8 cellular contexts compared by ENCODE assay signal in the genomic region with DNA sequence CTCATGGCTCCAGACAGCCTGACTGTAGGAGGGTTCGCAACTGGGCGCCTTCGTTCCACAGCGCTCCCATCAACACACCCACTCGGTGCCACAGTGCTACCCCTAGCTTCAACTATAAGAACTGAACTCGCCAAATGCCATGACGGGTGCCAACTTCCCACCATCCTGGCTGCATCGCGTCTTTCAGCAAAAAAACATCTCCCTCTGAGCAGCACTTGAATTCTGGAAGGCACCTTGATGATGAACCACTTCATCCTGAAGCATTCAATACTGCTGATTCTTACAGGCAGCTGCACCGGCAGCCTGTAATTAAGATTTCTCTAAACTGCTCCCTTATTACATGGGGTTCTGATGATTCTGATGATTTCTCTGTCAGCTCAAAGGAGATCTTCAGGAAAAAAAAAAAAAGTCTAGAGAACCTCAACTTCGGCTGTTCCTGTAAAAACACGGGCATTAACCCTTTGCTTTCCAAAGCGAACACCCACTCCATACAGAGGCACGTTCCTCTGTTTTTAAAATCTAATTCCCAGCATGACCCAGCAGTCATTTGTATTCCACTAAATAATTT. TPM values are rescaled to one million over a fixed set of nuclear protein-coding genes. Genes with fewer than 3 reads are reported as not detected.
DNase-seq lines count a peak whose midpoint lies in the region; ATAC-seq and TF ChIP-seq lines count a peak whose summit lies in the region.

No MANE protein-coding gene starts in this region.

- H3K4me1 Mint-ChIP-seq in WTC11: peaks cover 40% of the 10 kb centered on the region
- peaks cover 22% of the 10 kb centered on the region for H3K4me1 Mint-ChIP-seq in dendritic cell treated with granulocyte-macrophage colony-stimulating factor and Interleukin-4, amounts not matched to agents 40 ng/mL and 50 ng/mL, for 4 days (ENCODE audit: low read depth)

- intact Hi-C loops in dendritic cell treated with granulocyte-macrophage colony-stimulating factor and Interleukin-4, amounts not matched to agents 40 ng/mL and 50 ng/mL, for 4 days (cut with micrococcal nuclease): loop anchor here (5.0 kb wide), 1 partner anchor 69 kb away; no protein-coding TSS in a partner anchor

- no peaks in the 10 kb centered on the region for H3K9me3 Mint-ChIP-seq in WTC11
- H3K9me3 Mint-ChIP-seq in dendritic cell treated with granulocyte-macrophage colony-stimulating factor and Interleukin-4, amounts not matched to agents 40 ng/mL and 50 ng/mL, for 4 days: no peaks in the 10 kb centered on the region

- H3K36me3 Mint-ChIP-seq in WTC11: no peaks in the 10 kb centered on the region
- no peaks in the 10 kb centered on the region for H3K36me3 Mint-ChIP-seq in dendritic cell treated with granulocyte-macrophage colony-stimulating factor and Interleukin-4, amounts not matched to agents 40 ng/mL and 50 ng/mL, for 4 days (ENCODE audit: low read depth)

- H3K4me3 Mint-ChIP-seq in WTC11: peak overlapping the region; percentile 92
- H3K4me3 Mint-ChIP-seq in dendritic cell treated with granulocyte-macrophage colony-stimulating factor and Interleukin-4, amounts not matched to agents 40 ng/mL and 50 ng/mL, for 4 days: peak overlapping the region; percentile 84

- no peak for TF ChIP-seq CTCF in WTC11 (IDR thresholded peaks at IDR 0.05)

- peaks cover 23% of the 10 kb centered on the region for H3K27me3 Mint-ChIP-seq in WTC11 (ENCODE audit: low read depth)
- peaks cover 38% of the 10 kb centered on the region for H3K27me3 Mint-ChIP-seq in dendritic cell treated with granulocyte-macrophage colony-stimulating factor and Interleukin-4, amounts not matched to agents 40 ng/mL and 50 ng/mL, for 4 days

- peak; percentile 15 for ATAC-seq in WTC11
- ATAC-seq in left lobe of liver: peak; percentile 40
- ATAC-seq in GM18870 (IDR thresholded peaks at IDR 0.05; ENCODE audit: unreplicated experiment): no peak
- ATAC-seq in GM19351 (IDR thresholded peaks at IDR 0.05; ENCODE audit: unreplicated experiment): no peak

- no peak overlapping the region for H3K27ac Mint-ChIP-seq in WTC11
- H3K27ac Mint-ChIP-seq in dendritic cell treated with granulocyte-macrophage colony-stimulating factor and Interleukin-4, amounts not matched to agents 40 ng/mL and 50 ng/mL, for 4 days: peak overlapping the region; percentile 23

- POLR2A ChIA-PET in WTC11 (lab: Charles Lee): interaction anchor here (0.5 kb wide), 1 partner anchor 22 kb away, joined by 3 read pairs; no protein-coding TSS in a partner anchor

- DNase-seq in EL: peak; percentile 73
- peak; percentile 79 for DNase-seq in LHCN-M2 (ENCODE audit: low read depth)
- DNase-seq in WTC11 (ENCODE audit: low spot score): peak; percentile 22
- peak; percentile 49 for DNase-seq in left lobe of liver (ENCODE audit: low spot score)
- DNase-seq in stimulated activated CD4-positive, alpha-beta T cell treated with anti-CD3 and anti-CD28 coated beads, Interleukin-15, amount 100 ng/mL, for 1 hour (ENCODE audit: low read depth in 1 of 2, low spot score in 1 of 2): peak; percentile 3 to 5

- CTCF ChIA-PET in WTC11 (lab: Charles Lee): interaction anchor here (0.9 to 1.2 kb wide), 2 partner anchors 24 to 111 kb away, joined by 3 to 4 read pairs; no protein-coding TSS in a partner anchor

TF ChIP-seq in WTC11, 78 proteins besides CTCF, POLR2A, EP300 and RAD21:
- TF ChIP-seq, protein P1, sequence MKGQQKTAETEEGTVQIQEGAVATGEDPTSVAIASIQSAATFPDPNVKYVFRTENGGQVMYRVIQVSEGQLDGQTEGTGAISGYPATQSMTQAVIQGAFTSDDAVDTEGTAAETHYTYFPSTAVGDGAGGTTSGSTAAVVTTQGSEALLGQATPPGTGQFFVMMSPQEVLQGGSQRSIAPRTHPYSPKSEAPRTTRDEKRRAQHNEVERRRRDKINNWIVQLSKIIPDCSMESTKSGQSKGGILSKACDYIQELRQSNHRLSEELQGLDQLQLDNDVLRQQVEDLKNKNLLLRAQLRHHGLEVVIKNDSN (CRISPR knock-in tag; IDR thresholded peaks at IDR 0.05): no peak
- TF ChIP-seq NFYB (CRISPR knock-in tag; conservative IDR thresholded peaks at IDR 0.05; ENCODE audit: low read depth) (no peak), SP1 (CRISPR knock-in tag; conservative IDR thresholded peaks at IDR 0.05) (no peak), RORB (CRISPR knock-in tag; IDR thresholded peaks at IDR 0.05) (no peak), SMAD4 (CRISPR knock-in tag; IDR thresholded peaks at IDR 0.05) (no peak)
TF ChIP-seq in WTC11: peak in this region for 0.

RNA-seq across cellular contexts. Expression of a gene that starts 1.2 kb away (rescaled TPM):
- total RNA-seq in LHCN-M2 (2014; rRNA removed) (23.9 and 32.7 TPM in 2 replicates), WTC11 (2021) (11.8 to 13.2 TPM (median 12.5 TPM) in 3 replicates), left lobe of liver (3.8 TPM)
- 39.0 TPM for polyA plus RNA-seq in LHCN-M2 (2012)

Comparison
In these comparisons a context has a peak if more than half of its experiments do, and no peak if none do; other contexts are left out.
1. DNase-seq: peak in every context shown above with its lines; median percentile 79 in LHCN-M2; 73 in EL; 49 in left lobe of liver; 22 in WTC11; 4 in stimulated activated CD4-positive, alpha-beta T cell treated with anti-CD3 and anti-CD28 coated beads, Interleukin-15, amount 100 ng/mL, for 1 hour.
2. ATAC-seq: peak in WTC11 (single experiment) and left lobe of liver (single experiment); none in GM18870 (single experiment) and GM19351 (single experiment).